14 cellular contexts compared by ENCODE assay signal in the genomic region with DNA sequence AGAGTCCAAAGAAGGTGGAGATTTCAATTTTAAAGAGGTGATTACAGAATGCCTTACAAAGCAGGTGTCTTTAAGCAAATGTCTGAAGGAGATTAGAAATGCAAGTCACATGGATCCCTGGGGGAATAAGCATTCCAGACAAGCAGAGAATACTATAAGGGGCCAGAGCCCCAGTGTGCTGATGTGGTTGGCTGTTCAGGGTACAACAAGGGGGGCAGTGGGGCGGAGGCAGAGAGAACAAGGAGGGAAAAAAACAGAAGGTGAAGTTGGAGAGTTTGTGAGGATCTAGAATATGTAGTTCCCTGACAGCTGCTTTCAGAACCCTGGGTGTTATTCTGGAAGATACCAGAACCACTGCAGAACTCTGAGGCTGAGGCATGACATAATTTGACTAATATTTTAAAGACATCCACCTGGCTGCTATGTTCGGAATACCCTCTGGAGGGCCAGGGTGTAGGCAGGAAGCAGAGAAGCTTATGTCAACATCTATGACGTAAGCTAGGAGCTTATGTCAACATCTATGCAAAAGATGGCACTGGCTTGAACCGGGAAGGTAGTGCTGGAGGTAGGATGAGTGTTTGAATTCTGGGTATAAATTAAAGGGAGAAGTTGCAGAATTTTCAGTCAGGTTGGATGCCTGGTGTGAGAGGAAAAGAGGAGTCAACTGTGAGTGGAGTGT.
A peak's percentile ranks its signal among the peaks of the same experiment; 100 is the strongest.
DNase-seq lines count a peak whose midpoint lies in the region; ATAC-seq and FAIRE-seq lines count a peak whose summit lies in the region.
"Had no signal": no experiment of that assay in that cellular context is flagged by ENCODE, and none has a peak within 500 bp of the region (broad histone marks: within the 10 kb centered on the region; RNA-seq: fewer than 3 reads in every experiment).

No MANE protein-coding gene starts in this region.

- no peak for ATAC-seq in HG02642 (IDR thresholded peaks at IDR 0.05; ENCODE audit: poor library complexity, unreplicated experiment)
- ATAC-seq in GM19035 (IDR thresholded peaks at IDR 0.05; ENCODE audit: unreplicated experiment): no peak
- ATAC-seq: CD8-positive, alpha-beta T cell had no signal

- FAIRE-seq in frontal cortex (lab: Jason Lieb, UNC): no peak

- DNase-seq in DMS53 treated with DMSO at 0.1 percent for 48 hours (lab: John Stamatoyannopoulos, UW; ENCODE audit: unreplicated experiment): peak; percentile 94
- DNase-seq in HT1080 (ENCODE audit: low read depth): peak; percentile 47
- DNase-seq in RKO (ENCODE audit: low spot score): peak; percentile 20
- DNase-seq in iris pigment epithelial cell (ENCODE audit: low read depth): peak; percentile 13
- no peak for DNase-seq in HuH-7.5 (ENCODE audit: low spot score)
- DNase-seq in frontal cortex (ENCODE audit: low spot score in 2 of 2): no peak
- DNase-seq: activated CD4-positive, alpha-beta T cell treated with anti-CD3 and anti-CD28 coated beads, Interleukin-2, amount 50 U/mL, for 4 hours; CD8-positive, alpha-beta T cell; HFFc6; hippocampal formation; NCI-H1694 treated with DMSO at 0.1 percent for 48 hours; Peyer's patch had no signal

Comparison
In these comparisons a context has a peak if more than half of its experiments do, and no peak if none do; other contexts are left out.
1. DNase-seq: peak in DMS53 treated with DMSO at 0.1 percent for 48 hours (single experiment), HT1080 (single experiment), RKO (single experiment) and iris pigment epithelial cell (single experiment); none in HuH-7.5 (single experiment) and frontal cortex (0 of 2).